In the genomic region with DNA sequence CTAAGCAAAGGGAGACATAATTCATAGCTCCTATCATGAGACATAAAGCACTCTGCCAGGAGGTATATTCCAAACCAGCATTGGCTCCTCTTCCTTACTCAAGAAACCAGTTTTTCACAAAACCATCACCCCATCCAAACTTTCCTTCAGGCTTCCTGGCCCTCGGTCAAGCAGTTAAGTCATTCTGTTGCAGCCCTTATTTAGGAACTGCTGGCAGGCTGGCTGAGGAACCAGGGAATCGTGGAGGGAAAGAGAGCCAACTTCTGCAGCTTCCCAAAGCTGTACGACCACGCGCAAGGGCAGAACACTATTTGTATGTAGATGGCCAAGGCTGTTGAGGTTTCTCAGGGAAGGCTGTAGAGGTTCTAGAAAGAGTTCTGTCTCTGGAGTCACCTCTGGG, we compare ENCODE assay signal across 8 cellular contexts. TPM values are rescaled to one million over a fixed set of nuclear protein-coding genes. Genes with fewer than 3 reads are reported as not detected.
A peak's percentile ranks its signal among the peaks of the same experiment; 100 is the strongest.
DNase-seq lines count a peak whose midpoint lies in the region; ATAC-seq and TF ChIP-seq lines count a peak whose summit lies in the region.

No MANE protein-coding gene starts in this region.

- TF ChIP-seq CTCF in astrocyte of the spinal cord (IDR thresholded peaks at IDR 0.05; ENCODE audit: low read depth, low read length) (no peak), left lung (IDR thresholded peaks at IDR 0.05) (no peak), tibial artery (IDR thresholded peaks at IDR 0.05) (no peak)

- H3K4me3 ChIP-seq in astrocyte of the spinal cord (ENCODE audit: low read depth, low read length) = peak overlapping the region; percentile 71
- peak overlapping the region; percentile 53 to 57 for H3K4me3 ChIP-seq in left lung
- H3K4me3 ChIP-seq in tibial artery = peak overlapping the region; percentile 56 to 67

- H3K27me3 ChIP-seq in left lung (no peaks in the 10 kb centered on the region), tibial artery (no peaks in the 10 kb centered on the region)

- intact Hi-C loops in left lung (cut with DNase I) (no loop called here), tibial artery (cut with DNase I; ENCODE audit: low total_unique reads) (no loop called here)

- peaks cover 0 to 11% of the 10 kb centered on the region in 2 donors for H3K4me1 ChIP-seq in left lung
- H3K4me1 ChIP-seq in tibial artery = peaks cover 0 to 11% (median 6%) of the 10 kb centered on the region in 4 donors

- no peaks in the 10 kb centered on the region for H3K36me3 ChIP-seq in left lung
- no peaks in the 10 kb centered on the region for H3K36me3 ChIP-seq in tibial artery

- no peaks in the 10 kb centered on the region for H3K9me3 ChIP-seq in left lung
- no peaks in the 10 kb centered on the region for H3K9me3 ChIP-seq in tibial artery

- POLR2A ChIA-PET in activated CD4-positive, alpha-beta T cell treated with anti-CD3 and anti-CD28 coated beads, Interleukin-2, amount 10 ng/mL, durations not matched to agents 7 days and 5 days (lab: Charles Lee) = no interaction called here

- CTCF ChIA-PET in activated CD4-positive, alpha-beta T cell treated with anti-CD3 and anti-CD28 coated beads, Interleukin-2, amount 10 ng/mL, durations not matched to agents 7 days and 5 days (lab: Charles Lee) = no interaction called here

- H3K27ac Mint-ChIP-seq in activated CD4-positive, alpha-beta T cell treated with anti-CD3 and anti-CD28 coated beads, Interleukin-2, amount 10 ng/mL, durations not matched to agents 7 days and 5 days = peak overlapping the region; percentile 28

- H3K36me3 Mint-ChIP-seq in activated CD4-positive, alpha-beta T cell treated with anti-CD3 and anti-CD28 coated beads, Interleukin-2, amount 10 ng/mL, durations not matched to agents 7 days and 5 days (ENCODE audit: low read depth) = no peaks in the 10 kb centered on the region

- in situ Hi-C loops in astrocyte of the spinal cord (cut with HindIII; ENCODE audit: low sequenced_read_pairs) = no loop called here

- no peaks in the 10 kb centered on the region for H3K27me3 Mint-ChIP-seq in activated CD4-positive, alpha-beta T cell treated with anti-CD3 and anti-CD28 coated beads, Interleukin-2, amount 10 ng/mL, durations not matched to agents 7 days and 5 days

- peak; percentile 18 for ATAC-seq in left lung

- H3K9me3 Mint-ChIP-seq in activated CD4-positive, alpha-beta T cell treated with anti-CD3 and anti-CD28 coated beads, Interleukin-2, amount 10 ng/mL, durations not matched to agents 7 days and 5 days = no peaks in the 10 kb centered on the region

- peaks cover 21% of the 10 kb centered on the region for H3K4me1 Mint-ChIP-seq in activated CD4-positive, alpha-beta T cell treated with anti-CD3 and anti-CD28 coated beads, Interleukin-2, amount 10 ng/mL, durations not matched to agents 7 days and 5 days

- DNase-seq in activated CD4-positive, alpha-beta T cell treated with anti-CD3 and anti-CD28 coated beads, Interleukin-2, amount 10 ng/mL, durations not matched to agents 7 days and 5 days = no peak
- no peak for DNase-seq in activated CD4-positive, alpha-beta T cell treated with anti-CD3 and anti-CD28 coated beads, Interleukin-2, amount 50 U/mL, for 48 hours
- DNase-seq in astrocyte of the spinal cord (ENCODE audit: low read depth, low spot score) (no peak), left lung (no peak), tibial artery (peak; percentile 66 to 78), cerebellar cortex (ENCODE audit: low spot score) (no peak), SW 1271 (lab: John Stamatoyannopoulos, UW) (no peak), RKO (ENCODE audit: low spot score) (no peak)

- H3K27ac ChIP-seq in left lung = peak overlapping the region in 1 of 2 donors; percentile 74
- peak overlapping the region; percentile 87 to 89 for H3K27ac ChIP-seq in tibial artery

- peak overlapping the region; percentile 92 for H3K4me3 Mint-ChIP-seq in activated CD4-positive, alpha-beta T cell treated with anti-CD3 and anti-CD28 coated beads, Interleukin-2, amount 10 ng/mL, durations not matched to agents 7 days and 5 days

RNA-seq across cellular contexts. Expression of gene IFT46, which starts 0.7 kb away (rescaled TPM):
- 10 to 100 TPM; 12.3 to 13.7 TPM for total RNA-seq in activated CD4-positive, alpha-beta T cell treated with anti-CD3 and anti-CD28 coated beads, Interleukin-2, amount 10 ng/mL, durations not matched to agents 7 days and 5 days
- 10 to 100 TPM; 15.6 to 19.1 TPM for total RNA-seq in left lung

RNA-seq across cellular contexts. Expression of gene ARCN1, which starts 7.1 kb away (rescaled TPM):
- 100 to 1,000 TPM; 113 to 128 TPM for total RNA-seq in activated CD4-positive, alpha-beta T cell treated with anti-CD3 and anti-CD28 coated beads, Interleukin-2, amount 10 ng/mL, durations not matched to agents 7 days and 5 days
- 100 to 1,000 TPM; 141 to 163 TPM for total RNA-seq in left lung

RNA-seq across cellular contexts. Expression of gene TMEM25, which starts 34.1 kb away (rescaled TPM):
- 1 to 10 TPM; 7.8 to 9.5 TPM for total RNA-seq in activated CD4-positive, alpha-beta T cell treated with anti-CD3 and anti-CD28 coated beads, Interleukin-2, amount 10 ng/mL, durations not matched to agents 7 days and 5 days
- 10 to 100 TPM; 15.4 to 33.2 TPM for total RNA-seq in left lung

RNA-seq across cellular contexts. Expression of gene TTC36, which starts 37.8 kb away (rescaled TPM):
- 1 to 10 TPM; 1.1 to 1.8 TPM for total RNA-seq in activated CD4-positive, alpha-beta T cell treated with anti-CD3 and anti-CD28 coated beads, Interleukin-2, amount 10 ng/mL, durations not matched to agents 7 days and 5 days
- total RNA-seq in left lung = under 1 TPM in 1 of 2 donors, not detected in 1; 0.82 TPM

RNA-seq across cellular contexts. Expression of gene PHLDB1, which starts 42.4 kb away (rescaled TPM):
- total RNA-seq in activated CD4-positive, alpha-beta T cell treated with anti-CD3 and anti-CD28 coated beads, Interleukin-2, amount 10 ng/mL, durations not matched to agents 7 days and 5 days = under 1 TPM; 0.06 to 0.12 TPM
- total RNA-seq in left lung = 100 to 1,000 TPM in 1 of 2 donors, 10 to 100 TPM in 1; 76.5 to 120 TPM

Comparison
In these comparisons a context has a peak if more than half of its experiments do, and no peak if none do; other contexts are left out.
1. DNase-seq: peak in tibial artery (2 of 2); none in activated CD4-positive, alpha-beta T cell treated with anti-CD3 and anti-CD28 coated beads, Interleukin-2, amount 10 ng/mL, durations not matched to agents 7 days and 5 days (single experiment), activated CD4-positive, alpha-beta T cell treated with anti-CD3 and anti-CD28 coated beads, Interleukin-2, amount 50 U/mL, for 48 hours (0 of 2), astrocyte of the spinal cord (single experiment), left lung (0 of 2), cerebellar cortex (single experiment), SW 1271 (0 of 2) and RKO (single experiment).
2. Peak in every context shown above with its lines, with median percentiles within 50 percentile points of each other: H3K4me3 ChIP-seq.